14 cellular contexts compared by ENCODE assay signal in the genomic region with DNA sequence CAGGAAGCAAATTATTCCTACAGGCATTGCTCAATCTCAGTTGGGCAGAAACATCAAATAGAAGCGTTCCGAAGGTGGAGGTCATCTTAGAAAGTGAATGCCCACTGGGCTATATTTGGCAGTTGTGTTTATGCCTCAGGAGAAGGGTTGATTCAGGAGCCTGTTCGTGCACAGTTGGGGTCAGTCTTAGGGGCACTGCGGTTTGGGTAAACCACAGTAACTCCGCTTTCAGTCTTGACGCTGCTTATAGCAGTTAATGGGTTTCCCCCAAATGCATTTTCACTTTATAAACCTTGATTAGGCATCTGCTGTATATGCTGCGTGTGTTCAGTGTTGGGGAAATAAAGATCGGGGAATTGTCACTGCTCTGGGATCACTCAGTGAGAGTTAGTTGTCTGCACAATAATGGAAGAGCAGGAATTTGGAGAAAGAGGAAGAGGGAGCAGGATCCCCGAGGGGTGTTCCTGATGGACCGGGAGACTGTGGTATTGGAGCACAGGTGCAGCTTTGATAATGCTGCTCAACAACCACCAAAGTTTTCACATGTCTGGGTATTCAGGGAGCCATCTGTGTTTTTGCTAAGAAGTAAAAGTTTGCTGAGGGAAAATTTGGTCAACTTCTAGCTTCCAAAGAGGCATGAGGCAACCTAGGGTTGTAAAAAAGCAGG.
A peak's percentile ranks its signal among the peaks of the same experiment; 100 is the strongest.
DNase-seq lines count a peak whose midpoint lies in the region; ATAC-seq and TF ChIP-seq lines count a peak whose summit lies in the region.
"Had no signal": no experiment of that assay in that cellular context is flagged by ENCODE, and none has a peak within 500 bp of the region (broad histone marks: within the 10 kb centered on the region; RNA-seq: fewer than 3 reads in every experiment).

No MANE protein-coding gene starts in this region.

- no peak overlapping the region for H3K4me3 ChIP-seq in PC-3 (ENCODE audit: low read length)
- H3K4me3 ChIP-seq: left lung had no signal

- H3K9ac ChIP-seq in PC-3 (ENCODE audit: low read length) = no peak overlapping the region

- intact Hi-C loops in PC-3 (cut with micrococcal nuclease) = no loop called here

- BruUV-seq in PC-3 (replicated peaks; lab: Mats Ljungman, UMichigan) = no TSS peak

- H3K4me1 Mint-ChIP-seq in stimulated activated memory B cell treated with anti-CD40 and anti-IgM and Interleukin-4, amounts not matched to agents 10 μg/mL and 1 μg/mL and 100 μg/mL, for 72 hours = peaks cover 7% of the 10 kb centered on the region
- H3K4me1 Mint-ChIP-seq: activated CD4-positive, alpha-beta T cell treated with anti-CD3 and anti-CD28 coated beads, Interleukin-2, amount 10 ng/mL, durations not matched to agents 7 days and 5 days; brain; nephron progenitor cell had no signal

- peaks cover 40% of the 10 kb centered on the region for H3K27me3 ChIP-seq in PC-3 (ENCODE audit: low read length)
- H3K27me3 ChIP-seq: left lung had no signal

- DNase-seq in NOMO-1 treated with DMSO at 0.1 percent for 48 hours (lab: John Stamatoyannopoulos, UW; ENCODE audit: unreplicated experiment) (peak; percentile 32), NOMO-1 treated with dmso at 0.1 percent for 144 hours (lab: John Stamatoyannopoulos, UW; ENCODE audit: unreplicated experiment) (no peak), AG08396 (ENCODE audit: low spot score) (no peak), PC-3 (no peak), RKO (ENCODE audit: low spot score) (no peak)
- DNase-seq: activated CD4-positive, alpha-beta T cell treated with anti-CD3 and anti-CD28 coated beads, Interleukin-2, amount 10 ng/mL, durations not matched to agents 7 days and 5 days; COR-L47; left lung; NCI-H2029 treated with DMSO at 0.1 percent for 48 hours; nephron progenitor cell had no signal

- TF ChIP-seq CTCF in PC-3 (conservative IDR thresholded peaks at IDR 0.05; ENCODE audit: low read depth, low read length) = no peak

- no peak overlapping the region for H3K27ac Mint-ChIP-seq in stimulated activated memory B cell treated with anti-CD40 and anti-IgM and Interleukin-4, amounts not matched to agents 10 μg/mL and 1 μg/mL and 100 μg/mL, for 72 hours
- H3K27ac Mint-ChIP-seq: activated CD4-positive, alpha-beta T cell treated with anti-CD3 and anti-CD28 coated beads, Interleukin-2, amount 10 ng/mL, durations not matched to agents 7 days and 5 days; nephron progenitor cell had no signal

- no peaks in the 10 kb centered on the region for H3F3A ChIP-seq in PC-3 (ENCODE audit: low read length, unreplicated experiment)

- H3K79me2 ChIP-seq in PC-3 (ENCODE audit: low read length) = no peaks in the 10 kb centered on the region

- POLR2A ChIA-PET in PC-3 (lab: Charles Lee; ENCODE audit: unreplicated experiment) = no interaction called here

- H3K27ac ChIP-seq in PC-3 (ENCODE audit: low read length) = no peak overlapping the region
- H3K27ac ChIP-seq: left lung had no signal

- H3K36me3 Mint-ChIP-seq in stimulated activated memory B cell treated with anti-CD40 and anti-IgM and Interleukin-4, amounts not matched to agents 10 μg/mL and 1 μg/mL and 100 μg/mL, for 72 hours = no peaks in the 10 kb centered on the region
- H3K36me3 Mint-ChIP-seq: brain had no signal

- no peaks in the 10 kb centered on the region for H3K27me3 Mint-ChIP-seq in stimulated activated memory B cell treated with anti-CD40 and anti-IgM and Interleukin-4, amounts not matched to agents 10 μg/mL and 1 μg/mL and 100 μg/mL, for 72 hours
- H3K27me3 Mint-ChIP-seq: brain had no signal

- H4K20me1 ChIP-seq in PC-3 (ENCODE audit: low read length) = no peaks in the 10 kb centered on the region

- no peaks in the 10 kb centered on the region for H3K9me2 ChIP-seq in PC-3 (replicated peaks; ENCODE audit: low read length)

- no peaks in the 10 kb centered on the region for H3K9me3 Mint-ChIP-seq in stimulated activated memory B cell treated with anti-CD40 and anti-IgM and Interleukin-4, amounts not matched to agents 10 μg/mL and 1 μg/mL and 100 μg/mL, for 72 hours
- H3K9me3 Mint-ChIP-seq: activated CD4-positive, alpha-beta T cell treated with anti-CD3 and anti-CD28 coated beads, Interleukin-2, amount 10 ng/mL, durations not matched to agents 7 days and 5 days; brain; nephron progenitor cell had no signal

- no peak overlapping the region for H2AFZ ChIP-seq in PC-3 (ENCODE audit: low read length)

- no peak overlapping the region for H3K4me2 ChIP-seq in PC-3 (ENCODE audit: low read length)

- H3K4me3 Mint-ChIP-seq in stimulated activated memory B cell treated with anti-CD40 and anti-IgM and Interleukin-4, amounts not matched to agents 10 μg/mL and 1 μg/mL and 100 μg/mL, for 72 hours = peak overlapping the region; percentile 29
- H3K4me3 Mint-ChIP-seq: activated CD4-positive, alpha-beta T cell treated with anti-CD3 and anti-CD28 coated beads, Interleukin-2, amount 10 ng/mL, durations not matched to agents 7 days and 5 days; brain; nephron progenitor cell had no signal

- CTCF ChIA-PET in PC-3 (lab: Charles Lee) = no interaction called here

- no peaks in the 10 kb centered on the region for H3K4me1 ChIP-seq in PC-3 (ENCODE audit: insufficient read depth, low read length)
- H3K4me1 ChIP-seq: left lung had no signal

- no peaks in the 10 kb centered on the region for H3K9me3 ChIP-seq in PC-3 (ENCODE audit: low read length)
- H3K9me3 ChIP-seq: left lung had no signal

- ATAC-seq in HG02642 (IDR thresholded peaks at IDR 0.05; ENCODE audit: poor library complexity, unreplicated experiment) = peak; percentile 51
- ATAC-seq in HG03571 (IDR thresholded peaks at IDR 0.05; ENCODE audit: unreplicated experiment) = peak; percentile 45
- ATAC-seq in stimulated activated memory B cell treated with anti-CD40 and anti-IgM and Interleukin-4, amounts not matched to agents 10 μg/mL and 1 μg/mL and 100 μg/mL, for 72 hours = peak; percentile 22
- no peak for ATAC-seq in PC-3
- ATAC-seq: left lung had no signal

- H3K36me3 ChIP-seq in PC-3 (ENCODE audit: low read depth, low read length) = no peaks in the 10 kb centered on the region
- H3K36me3 ChIP-seq: left lung had no signal
